ENCODE assay signal across 7 cellular contexts in the genomic region with DNA sequence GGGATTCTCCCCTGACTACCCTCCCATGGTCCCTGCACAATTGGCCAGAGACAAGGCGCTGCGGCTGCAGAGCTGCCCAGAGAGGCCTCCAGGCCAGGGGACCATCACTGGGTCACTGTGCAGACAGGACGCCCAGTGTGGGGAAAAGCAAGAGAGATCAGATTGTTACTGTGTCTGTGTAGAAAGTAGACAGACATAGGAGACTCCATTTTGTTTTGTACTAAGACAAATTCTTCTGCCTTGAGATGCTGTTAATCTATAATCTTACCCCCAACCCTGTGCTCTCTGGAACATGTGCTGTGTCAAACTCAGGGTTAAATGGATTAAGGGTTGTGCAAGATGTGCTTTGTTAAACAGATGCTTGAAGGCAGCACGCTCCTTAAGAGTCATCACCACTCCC.
DNase-seq lines count a peak whose midpoint lies in the region; ATAC-seq, FAIRE-seq and TF ChIP-seq lines count a peak whose summit lies in the region.
"Not testable (repeated sequence)": the region's sequence is repeated elsewhere in the genome, so short reads cannot be mapped to it uniquely, and the experiment has no call there.

No MANE protein-coding gene starts in this region.

- not testable (repeated sequence) for H3K4me1 ChIP-seq in GM23338 (ENCODE audit: insufficient read depth)

- not testable (repeated sequence) for FAIRE-seq in bronchial epithelial cell (lab: Jason Lieb, UNC)

- H3K79me2 ChIP-seq in GM23338 (replicated peaks; ENCODE audit: insufficient read depth), result not testable (repeated sequence)

- not testable (repeated sequence) for H3F3A ChIP-seq in GM23338 (replicated peaks; ENCODE audit: low read depth)

- ATAC-seq in GM23338; activated T-cell treated with anti-CD3 and anti-CD28 coated beads, Interleukin-2, amount 50 U/mL, for 72 hours (replicated peaks in 1 of 2); memory B cell (ENCODE audit: low read depth); stimulated activated naive B cell treated with anti-CD40 and anti-IgM and Interleukin-4, amounts not matched to agents 10 μg/mL and 1 μg/mL and 100 μg/mL, for 72 hours (replicated peaks): not testable (repeated sequence)

- not testable (repeated sequence) for H3K27me3 ChIP-seq in GM23338 (ENCODE audit: insufficient read depth); bronchial epithelial cell (ENCODE audit: control insufficient read depth, insufficient read depth, low read length)

- H3K4me3 Mint-ChIP-seq in GM23338, result not testable (repeated sequence)
- H3K4me3 Mint-ChIP-seq in T-helper 2 cell treated with Interferon-gamma antibody and Interleukin-4, amounts not matched to agents 5 μg/mL and 100 μg/mL, for 36 hours, result peak overlapping the region; percentile 45
- peak overlapping the region; percentile 65 to 94 for H3K4me3 Mint-ChIP-seq in activated T-cell treated with anti-CD3 and anti-CD28 coated beads, Interleukin-2, amount 50 U/mL, for 72 hours
- H3K4me3 Mint-ChIP-seq in glutamatergic neuron (ENCODE audit: unreplicated experiment), result peak overlapping the region; percentile 46
- H3K4me3 Mint-ChIP-seq in memory B cell, result peak overlapping the region; percentile 57
- peak overlapping the region; percentile 84 to 98 for H3K4me3 Mint-ChIP-seq in stimulated activated naive B cell treated with anti-CD40 and anti-IgM and Interleukin-4, amounts not matched to agents 10 μg/mL and 1 μg/mL and 100 μg/mL, for 72 hours

- peak overlapping the region; percentile 69; the same call in 1 of the 2 replicates for H2AFZ ChIP-seq in GM23338

- H3K27ac ChIP-seq in GM23338 (ENCODE audit: low read depth), result not testable (repeated sequence)

- H3K36me3 Mint-ChIP-seq in GM23338 (ENCODE audit: low read depth); glutamatergic neuron (ENCODE audit: unreplicated experiment); memory B cell: not testable (repeated sequence)
- peaks cover 37% of the 10 kb centered on the region for H3K36me3 Mint-ChIP-seq in T-helper 2 cell treated with Interferon-gamma antibody and Interleukin-4, amounts not matched to agents 5 μg/mL and 100 μg/mL, for 36 hours (ENCODE audit: low read depth)
- peaks cover 7 to 15% of the 10 kb centered on the region in 2 donors for H3K36me3 Mint-ChIP-seq in activated T-cell treated with anti-CD3 and anti-CD28 coated beads, Interleukin-2, amount 50 U/mL, for 72 hours (ENCODE audit: insufficient read depth in 2 of 2)
- peaks cover 13 to 41% of the 10 kb centered on the region in 2 donors for H3K36me3 Mint-ChIP-seq in stimulated activated naive B cell treated with anti-CD40 and anti-IgM and Interleukin-4, amounts not matched to agents 10 μg/mL and 1 μg/mL and 100 μg/mL, for 72 hours

- H3K4me2 ChIP-seq in GM23338, result not testable (repeated sequence)

- not testable (repeated sequence) for H3K4me3 ChIP-seq in GM23338
- peak overlapping the region; percentile 8 for H3K4me3 ChIP-seq in bronchial epithelial cell (ENCODE audit: low read depth, low read length)

- H3K27ac Mint-ChIP-seq in GM23338; T-helper 2 cell treated with Interferon-gamma antibody and Interleukin-4, amounts not matched to agents 5 μg/mL and 100 μg/mL, for 36 hours; activated T-cell treated with anti-CD3 and anti-CD28 coated beads, Interleukin-2, amount 50 U/mL, for 72 hours; memory B cell; stimulated activated naive B cell treated with anti-CD40 and anti-IgM and Interleukin-4, amounts not matched to agents 10 μg/mL and 1 μg/mL and 100 μg/mL, for 72 hours: not testable (repeated sequence)
- peak overlapping the region; percentile 91 for H3K27ac Mint-ChIP-seq in glutamatergic neuron (ENCODE audit: unreplicated experiment)

- H3K4me1 Mint-ChIP-seq in GM23338; T-helper 2 cell treated with Interferon-gamma antibody and Interleukin-4, amounts not matched to agents 5 μg/mL and 100 μg/mL, for 36 hours (ENCODE audit: low read depth); memory B cell: not testable (repeated sequence)
- H3K4me1 Mint-ChIP-seq in activated T-cell treated with anti-CD3 and anti-CD28 coated beads, Interleukin-2, amount 50 U/mL, for 72 hours (ENCODE audit: low read depth), result peaks cover 17% of the 10 kb centered on the region
- peaks cover 27% of the 10 kb centered on the region for H3K4me1 Mint-ChIP-seq in glutamatergic neuron (ENCODE audit: low read depth, unreplicated experiment)
- peaks cover 11 to 19% of the 10 kb centered on the region in 2 donors for H3K4me1 Mint-ChIP-seq in stimulated activated naive B cell treated with anti-CD40 and anti-IgM and Interleukin-4, amounts not matched to agents 10 μg/mL and 1 μg/mL and 100 μg/mL, for 72 hours

- H3K9me3 Mint-ChIP-seq in GM23338 (peaks cover 17% of the 10 kb centered on the region), glutamatergic neuron (ENCODE audit: unreplicated experiment) (peaks cover 17% of the 10 kb centered on the region), memory B cell (peaks cover 12% of the 10 kb centered on the region)
- H3K9me3 Mint-ChIP-seq in T-helper 2 cell treated with Interferon-gamma antibody and Interleukin-4, amounts not matched to agents 5 μg/mL and 100 μg/mL, for 36 hours, result peaks cover 74% of the 10 kb centered on the region
- not testable (repeated sequence) for H3K9me3 Mint-ChIP-seq in activated T-cell treated with anti-CD3 and anti-CD28 coated beads, Interleukin-2, amount 50 U/mL, for 72 hours
- H3K9me3 Mint-ChIP-seq in stimulated activated naive B cell treated with anti-CD40 and anti-IgM and Interleukin-4, amounts not matched to agents 10 μg/mL and 1 μg/mL and 100 μg/mL, for 72 hours, result peaks cover 8 to 19% of the 10 kb centered on the region in 2 donors

- not testable (repeated sequence) for H3K9me2 ChIP-seq in GM23338 (ENCODE audit: insufficient read depth)

- not testable (repeated sequence) for H3K27me3 Mint-ChIP-seq in GM23338 (ENCODE audit: insufficient read depth, low read depth, poor library complexity); T-helper 2 cell treated with Interferon-gamma antibody and Interleukin-4, amounts not matched to agents 5 μg/mL and 100 μg/mL, for 36 hours (ENCODE audit: low read depth); activated T-cell treated with anti-CD3 and anti-CD28 coated beads, Interleukin-2, amount 50 U/mL, for 72 hours (ENCODE audit: low read depth); glutamatergic neuron (ENCODE audit: unreplicated experiment); memory B cell; stimulated activated naive B cell treated with anti-CD40 and anti-IgM and Interleukin-4, amounts not matched to agents 10 μg/mL and 1 μg/mL and 100 μg/mL, for 72 hours

- not testable (repeated sequence) for DNase-seq in GM23338 (ENCODE audit: low spot score); T-helper 2 cell treated with Interferon-gamma antibody and Interleukin-4, amounts not matched to agents 5 μg/mL and 100 μg/mL, for 36 hours (ENCODE audit: low spot score); activated T-cell treated with anti-CD3 and anti-CD28 coated beads, Interleukin-2, amount 50 U/mL, for 72 hours; bronchial epithelial cell (ENCODE audit: low read depth); glutamatergic neuron; memory B cell (ENCODE audit: low spot score in 2 of 2); stimulated activated naive B cell treated with anti-CD40 and anti-IgM and Interleukin-4, amounts not matched to agents 10 μg/mL and 1 μg/mL and 100 μg/mL, for 72 hours

- not testable (repeated sequence) for H4K20me1 ChIP-seq in GM23338 (replicated peaks; ENCODE audit: insufficient read depth)

- not testable (repeated sequence) for H3K36me3 ChIP-seq in GM23338 (ENCODE audit: insufficient read depth); bronchial epithelial cell (ENCODE audit: control insufficient read depth, insufficient read depth, low read length)

- not testable (repeated sequence) for TF ChIP-seq CTCF in GM23338 (conservative IDR thresholded peaks at IDR 0.05; ENCODE audit: low read depth in 2 of 2); bronchial epithelial cell (IDR thresholded peaks at IDR 0.05; ENCODE audit: insufficient read depth, low read length, severe bottlenecking); glutamatergic neuron (IDR thresholded peaks at IDR 0.05; ENCODE audit: partially characterized antibody, unreplicated experiment)
